9 cellular contexts compared by ENCODE assay signal in the genomic region with DNA sequence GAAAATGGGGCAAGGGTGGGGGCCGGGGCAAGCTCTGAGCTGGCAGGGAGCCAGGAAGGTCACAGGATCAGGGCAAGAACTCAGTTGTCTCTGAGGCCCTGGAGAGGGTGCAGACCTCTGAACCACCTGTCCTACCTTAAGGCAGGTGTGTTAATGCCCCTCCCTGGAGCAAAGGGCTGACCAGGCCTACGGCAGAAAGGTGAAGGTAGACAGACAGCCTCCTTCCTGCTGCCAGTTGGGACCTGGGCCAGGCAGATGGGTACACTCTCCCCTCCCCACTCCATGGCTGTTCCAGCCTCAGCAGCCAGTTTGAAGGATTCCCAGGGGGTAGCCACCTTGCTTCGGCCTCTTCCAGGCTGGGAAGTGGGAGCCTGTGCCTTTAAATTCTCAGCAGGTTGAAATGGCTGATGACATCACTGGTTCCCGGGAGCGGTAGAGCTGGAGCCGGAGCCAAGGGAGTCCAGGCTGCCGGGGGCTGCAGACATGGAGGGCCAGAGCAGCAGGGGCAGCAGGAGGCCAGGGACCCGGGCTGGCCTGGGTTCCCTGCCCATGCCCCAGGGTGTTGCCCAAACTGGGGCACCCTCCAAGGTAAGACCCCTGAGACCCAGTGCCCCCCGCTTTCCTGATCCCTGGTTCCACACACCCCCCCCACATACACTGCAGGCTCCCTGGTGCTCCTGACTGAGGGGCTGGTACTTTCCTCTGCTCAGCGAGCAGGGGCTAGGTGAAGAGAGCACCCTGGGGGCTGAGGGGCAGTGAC. TPM values are rescaled to one million over a fixed set of nuclear protein-coding genes. Genes with fewer than 3 reads are reported as not detected.
DNase-seq lines count a peak whose midpoint lies in the region; ATAC-seq and TF ChIP-seq lines count a peak whose summit lies in the region.
"Had no signal": no experiment of that assay in that cellular context is flagged by ENCODE, and none has a peak within 500 bp of the region (broad histone marks: within the 10 kb centered on the region; RNA-seq: fewer than 3 reads in every experiment).

A gene with protein sequence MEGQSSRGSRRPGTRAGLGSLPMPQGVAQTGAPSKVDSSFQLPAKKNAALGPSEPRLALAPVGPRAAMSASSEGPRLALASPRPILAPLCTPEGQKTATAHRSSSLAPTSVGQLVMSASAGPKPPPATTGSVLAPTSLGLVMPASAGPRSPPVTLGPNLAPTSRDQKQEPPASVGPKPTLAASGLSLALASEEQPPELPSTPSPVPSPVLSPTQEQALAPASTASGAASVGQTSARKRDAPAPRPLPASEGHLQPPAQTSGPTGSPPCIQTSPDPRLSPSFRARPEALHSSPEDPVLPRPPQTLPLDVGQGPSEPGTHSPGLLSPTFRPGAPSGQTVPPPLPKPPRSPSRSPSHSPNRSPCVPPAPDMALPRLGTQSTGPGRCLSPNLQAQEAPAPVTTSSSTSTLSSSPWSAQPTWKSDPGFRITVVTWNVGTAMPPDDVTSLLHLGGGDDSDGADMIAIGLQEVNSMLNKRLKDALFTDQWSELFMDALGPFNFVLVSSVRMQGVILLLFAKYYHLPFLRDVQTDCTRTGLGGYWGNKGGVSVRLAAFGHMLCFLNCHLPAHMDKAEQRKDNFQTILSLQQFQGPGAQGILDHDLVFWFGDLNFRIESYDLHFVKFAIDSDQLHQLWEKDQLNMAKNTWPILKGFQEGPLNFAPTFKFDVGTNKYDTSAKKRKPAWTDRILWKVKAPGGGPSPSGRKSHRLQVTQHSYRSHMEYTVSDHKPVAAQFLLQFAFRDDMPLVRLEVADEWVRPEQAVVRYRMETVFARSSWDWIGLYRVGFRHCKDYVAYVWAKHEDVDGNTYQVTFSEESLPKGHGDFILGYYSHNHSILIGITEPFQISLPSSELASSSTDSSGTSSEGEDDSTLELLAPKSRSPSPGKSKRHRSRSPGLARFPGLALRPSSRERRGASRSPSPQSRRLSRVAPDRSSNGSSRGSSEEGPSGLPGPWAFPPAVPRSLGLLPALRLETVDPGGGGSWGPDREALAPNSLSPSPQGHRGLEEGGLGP (plus strand): TSS at position 435 of the 760 bp plus-strand sequence. CDS start 49 bp downstream, at position 484.

- H3K27me3 Mint-ChIP-seq in activated CD4-positive, alpha-beta T cell treated with anti-CD3 and anti-CD28 coated beads for 36 hours = no peaks in the 10 kb centered on the region

- H3K4me3 Mint-ChIP-seq in activated CD4-positive, alpha-beta T cell treated with anti-CD3 and anti-CD28 coated beads for 36 hours = no peak within 1 kb of the TSS

- CTCF ChIA-PET in activated CD4-positive, alpha-beta T cell treated with anti-CD3 and anti-CD28 coated beads for 36 hours (lab: Charles Lee) = no interaction called here

- H3K36me3 ChIP-seq in neuron (ENCODE audit: insufficient read depth, low read length) = no peaks in the 10 kb centered on the region
- H3K36me3 ChIP-seq: BLaER1 treated with 17β-estradiol and CSF1 and Interleukin-3, amounts not matched to agents 10 nM and 100 nM had no signal

- H3K9me3 ChIP-seq in neuron (ENCODE audit: low read length) = no peaks in the 10 kb centered on the region
- H3K9me3 ChIP-seq: BLaER1 treated with 17β-estradiol and CSF1 and Interleukin-3, amounts not matched to agents 10 nM and 100 nM had no signal

- no peaks in the 10 kb centered on the region for H3K36me3 Mint-ChIP-seq in activated CD4-positive, alpha-beta T cell treated with anti-CD3 and anti-CD28 coated beads for 36 hours (ENCODE audit: low read depth)

- intact Hi-C loops in activated CD4-positive, alpha-beta T cell treated with anti-CD3 and anti-CD28 coated beads for 36 hours (cut with DNase I, micrococcal nuclease) = no loop called here

- H3K27me3 ChIP-seq in neuron (ENCODE audit: insufficient read depth, low read length) = peaks cover 15% of the 10 kb centered on the region
- H3K27me3 ChIP-seq: BLaER1 treated with 17β-estradiol and CSF1 and Interleukin-3, amounts not matched to agents 10 nM and 100 nM had no signal

- H3K4me1 Mint-ChIP-seq in activated CD4-positive, alpha-beta T cell treated with anti-CD3 and anti-CD28 coated beads for 36 hours = no peaks in the 10 kb centered on the region

- DNase-seq in NCI-H82 (lab: John Stamatoyannopoulos, UW) (peak; percentile 46), NCI-H82 treated with DMSO at 0.1 percent for 48 hours (lab: John Stamatoyannopoulos, UW; ENCODE audit: unreplicated experiment) (no peak), SHP77 treated with DMSO at 0.1 percent for 48 hours (lab: John Stamatoyannopoulos, UW) (peak; percentile 36), fibroblast of villous mesenchyme (ENCODE audit: low read depth) (peak; percentile 41), erythroblast (lab: John Stamatoyannopoulos, UW) (no peak)
- no peak for DNase-seq in activated CD4-positive, alpha-beta T cell treated with anti-CD3 and anti-CD28 coated beads for 36 hours

- ATAC-seq in HG02610 (IDR thresholded peaks at IDR 0.05; ENCODE audit: unreplicated experiment) = no peak
- no peak for ATAC-seq in activated CD4-positive, alpha-beta T cell treated with anti-CD3 and anti-CD28 coated beads for 36 hours

- no peak for TF ChIP-seq POLR2A in erythroblast (IDR thresholded peaks at IDR 0.05; ENCODE audit: low read length)

- H3K4me3 ChIP-seq in fibroblast of villous mesenchyme (ENCODE audit: low read depth, low read length) (peak within 1 kb of the TSS; percentile 56), neuron (ENCODE audit: low read length) (peak within 1 kb of the TSS; percentile 53)
- H3K4me3 ChIP-seq: BLaER1 treated with 17β-estradiol and CSF1 and Interleukin-3, amounts not matched to agents 10 nM and 100 nM had no signal

- TF ChIP-seq CTCF in fibroblast of villous mesenchyme (IDR thresholded peaks at IDR 0.05; ENCODE audit: insufficient read depth, low read depth, low read length) = no peak

- peak within 1 kb of the TSS; percentile 44 for H2AFZ ChIP-seq in neuron (ENCODE audit: low read depth, low read length)

- POLR2A ChIA-PET in activated CD4-positive, alpha-beta T cell treated with anti-CD3 and anti-CD28 coated beads for 36 hours (lab: Charles Lee) = no interaction called here

- H3K27ac Mint-ChIP-seq in activated CD4-positive, alpha-beta T cell treated with anti-CD3 and anti-CD28 coated beads for 36 hours = no peak within 1 kb of the TSS

- no peaks in the 10 kb centered on the region for H3K9me3 Mint-ChIP-seq in activated CD4-positive, alpha-beta T cell treated with anti-CD3 and anti-CD28 coated beads for 36 hours (ENCODE audit: low read depth)

- H3K4me1 ChIP-seq in neuron (ENCODE audit: insufficient read depth, low read length) = peaks cover 3% of the 10 kb centered on the region

RNA-seq across cellular contexts. Expression of the gene that starts here (rescaled TPM):
- total RNA-seq in fibroblast of villous mesenchyme = 0.43 and 0.97 TPM in 2 replicates
- total RNA-seq in activated CD4-positive, alpha-beta T cell treated with anti-CD3 and anti-CD28 coated beads for 36 hours = under 1 TPM; 0.11 to 0.23 TPM

Comparison
In these comparisons a context has a peak if more than half of its experiments do, and no peak if none do; other contexts are left out.
1. DNase-seq: peak in NCI-H82 (single experiment) and SHP77 treated with DMSO at 0.1 percent for 48 hours (single experiment); none in NCI-H82 treated with DMSO at 0.1 percent for 48 hours (single experiment), erythroblast (0 of 2) and activated CD4-positive, alpha-beta T cell treated with anti-CD3 and anti-CD28 coated beads for 36 hours (single experiment).
2. Peak in DNase-seq and H3K4me3 ChIP-seq in fibroblast of villous mesenchyme; RNA of the gene not detected or under 1 TPM.